1 cellular context compared by ENCODE assay signal in the genomic region with DNA sequence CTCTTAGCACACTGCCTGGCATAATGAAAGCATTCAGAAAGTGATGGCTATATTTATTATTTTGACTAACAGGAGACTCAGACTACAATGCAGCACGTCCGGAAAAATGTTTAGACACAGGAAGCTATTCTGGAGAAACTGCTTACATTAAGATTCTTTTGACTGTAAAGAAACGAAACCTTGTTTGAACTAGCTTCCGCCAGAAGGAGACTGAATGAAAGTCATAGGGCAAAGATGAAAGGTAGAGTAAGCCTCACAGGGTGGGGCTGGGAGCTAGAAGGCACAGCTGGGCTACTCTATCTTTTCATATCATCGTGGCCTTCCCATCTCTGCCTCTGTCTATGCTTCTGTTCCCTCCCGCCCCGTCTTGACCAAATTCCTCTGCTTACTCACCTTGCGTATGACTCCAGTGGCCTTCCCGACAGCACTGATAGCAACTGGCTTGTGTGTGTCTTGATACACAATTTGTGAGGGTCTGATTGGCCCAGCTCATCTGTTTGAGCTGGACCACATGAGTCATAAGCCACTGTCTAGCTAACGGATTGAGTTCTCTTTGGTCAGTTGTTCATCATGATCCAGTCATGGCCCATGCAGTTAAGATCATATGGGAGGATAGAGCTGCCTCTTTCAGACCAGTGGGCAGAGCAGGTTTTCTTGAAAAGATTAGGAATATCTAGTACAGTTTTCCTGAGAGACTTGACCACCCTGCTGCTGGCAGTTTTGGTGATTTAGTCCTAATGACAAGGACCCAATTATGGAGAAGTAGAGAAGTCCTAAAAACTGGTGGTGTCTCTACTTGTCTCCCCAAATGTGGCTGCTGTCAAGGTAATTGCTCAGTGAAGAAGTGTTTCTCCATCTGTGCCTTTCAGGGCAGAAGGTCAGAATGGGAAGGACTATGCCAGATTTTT.
A peak's percentile ranks its signal among the peaks of the same experiment; 100 is the strongest.
TF ChIP-seq lines count a peak whose summit lies in the region.

No MANE protein-coding gene starts in this region.

TF ChIP-seq in SK-N-SH, 30 proteins besides CTCF, POLR2A, EP300 and RAD21 (continued from another document):
- peak; percentile 57; the same call in 1 of the 2 replicates for TF ChIP-seq TAF1 (IDR thresholded peaks at IDR 0.05; ENCODE audit: borderline replicate concordance, low read depth, low read length)
- TF ChIP-seq SIN3A (IDR thresholded peaks at IDR 0.05; ENCODE audit: borderline replicate concordance, low read depth, low read length) = peak; percentile 45; the same call in 1 of the 2 replicates
- TF ChIP-seq TEAD4 (IDR thresholded peaks at IDR 0.05; ENCODE audit: borderline replicate concordance, insufficient read depth) = peak; percentile 61; the same call in 1 of the 2 replicates
- TF ChIP-seq, protein P1, sequence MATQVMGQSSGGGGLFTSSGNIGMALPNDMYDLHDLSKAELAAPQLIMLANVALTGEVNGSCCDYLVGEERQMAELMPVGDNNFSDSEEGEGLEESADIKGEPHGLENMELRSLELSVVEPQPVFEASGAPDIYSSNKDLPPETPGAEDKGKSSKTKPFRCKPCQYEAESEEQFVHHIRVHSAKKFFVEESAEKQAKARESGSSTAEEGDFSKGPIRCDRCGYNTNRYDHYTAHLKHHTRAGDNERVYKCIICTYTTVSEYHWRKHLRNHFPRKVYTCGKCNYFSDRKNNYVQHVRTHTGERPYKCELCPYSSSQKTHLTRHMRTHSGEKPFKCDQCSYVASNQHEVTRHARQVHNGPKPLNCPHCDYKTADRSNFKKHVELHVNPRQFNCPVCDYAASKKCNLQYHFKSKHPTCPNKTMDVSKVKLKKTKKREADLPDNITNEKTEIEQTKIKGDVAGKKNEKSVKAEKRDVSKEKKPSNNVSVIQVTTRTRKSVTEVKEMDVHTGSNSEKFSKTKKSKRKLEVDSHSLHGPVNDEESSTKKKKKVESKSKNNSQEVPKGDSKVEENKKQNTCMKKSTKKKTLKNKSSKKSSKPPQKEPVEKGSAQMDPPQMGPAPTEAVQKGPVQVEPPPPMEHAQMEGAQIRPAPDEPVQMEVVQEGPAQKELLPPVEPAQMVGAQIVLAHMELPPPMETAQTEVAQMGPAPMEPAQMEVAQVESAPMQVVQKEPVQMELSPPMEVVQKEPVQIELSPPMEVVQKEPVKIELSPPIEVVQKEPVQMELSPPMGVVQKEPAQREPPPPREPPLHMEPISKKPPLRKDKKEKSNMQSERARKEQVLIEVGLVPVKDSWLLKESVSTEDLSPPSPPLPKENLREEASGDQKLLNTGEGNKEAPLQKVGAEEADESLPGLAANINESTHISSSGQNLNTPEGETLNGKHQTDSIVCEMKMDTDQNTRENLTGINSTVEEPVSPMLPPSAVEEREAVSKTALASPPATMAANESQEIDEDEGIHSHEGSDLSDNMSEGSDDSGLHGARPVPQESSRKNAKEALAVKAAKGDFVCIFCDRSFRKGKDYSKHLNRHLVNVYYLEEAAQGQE (IDR thresholded peaks at IDR 0.05; ENCODE audit: low read depth, low read length) = peak; percentile 17; the same call in 1 of the 2 replicates
- TF ChIP-seq, protein P2, sequence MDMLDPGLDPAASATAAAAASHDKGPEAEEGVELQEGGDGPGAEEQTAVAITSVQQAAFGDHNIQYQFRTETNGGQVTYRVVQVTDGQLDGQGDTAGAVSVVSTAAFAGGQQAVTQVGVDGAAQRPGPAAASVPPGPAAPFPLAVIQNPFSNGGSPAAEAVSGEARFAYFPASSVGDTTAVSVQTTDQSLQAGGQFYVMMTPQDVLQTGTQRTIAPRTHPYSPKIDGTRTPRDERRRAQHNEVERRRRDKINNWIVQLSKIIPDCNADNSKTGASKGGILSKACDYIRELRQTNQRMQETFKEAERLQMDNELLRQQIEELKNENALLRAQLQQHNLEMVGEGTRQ (IDR thresholded peaks at IDR 0.05; ENCODE audit: borderline replicate concordance, low read depth, low read length) = no peak
- TF ChIP-seq GATA2 (CRISPR knock-in tag; IDR thresholded peaks at IDR 0.05) = no peak
- peak; percentile 63 for TF ChIP-seq MAX (IDR thresholded peaks at IDR 0.05; ENCODE audit: low read depth)
- no peak for TF ChIP-seq FOXJ3 (CRISPR knock-in tag; IDR thresholded peaks at IDR 0.05)
- TF ChIP-seq TCF12 (IDR thresholded peaks at IDR 0.05) = peak; percentile 85
- TF ChIP-seq NFIC (IDR thresholded peaks at IDR 0.05; ENCODE audit: borderline replicate concordance) = peak; percentile 12; the same call in 1 of the 2 replicates
- TF ChIP-seq EZH2phosphoT487 (IDR thresholded peaks at IDR 0.05; ENCODE audit: borderline replicate concordance, low read depth) = no peak
- TF ChIP-seq FOSL2 (IDR thresholded peaks at IDR 0.05; ENCODE audit: borderline replicate concordance, low read depth) = peak; percentile 92
- no peak for TF ChIP-seq YY1 (IDR thresholded peaks at IDR 0.05; ENCODE audit: low read depth)
- no peak for TF ChIP-seq ELF1 (IDR thresholded peaks at IDR 0.05)
- no peak for TF ChIP-seq NRF1 (IDR thresholded peaks at IDR 0.05; ENCODE audit: low read depth, low read length)
